Comparison of ENCODE assay signal across 25 cellular contexts in genomic region chr4:57876934-57877554, GRCh38.
"Had no signal": no experiment of that assay in that cellular context is flagged by ENCODE, and none has a peak within 500 bp of the region (broad histone marks: within the 10 kb centered on the region; RNA-seq: fewer than 3 reads in every experiment).

No MANE protein-coding gene starts in this region.

- H3K4me1 Mint-ChIP-seq: naive thymus-derived CD8-positive, alpha-beta T cell; neural progenitor cell; stimulated activated effector memory CD8-positive, alpha-beta T cell treated with anti-CD3 and anti-CD28 coated beads, Interleukin-12 subunit alpha, Interleukin-12 subunit beta, amount 100 ng/mL, for 72 hours; stimulated activated naive CD8-positive, alpha-beta T cell treated with anti-CD3 and anti-CD28 coated beads, Interleukin-15, amount 100 ng/mL, for 72 hours had no signal

- H3K9me3 ChIP-seq: lower lobe of right lung, suprapubic skin, vagina had no signal

- H3K27ac ChIP-seq: foreskin keratinocyte, lower lobe of right lung, neural progenitor cell, skin epidermis, suprapubic skin, vagina, WERI-Rb-1 had no signal

- H3K4me1 ChIP-seq: foreskin keratinocyte, lower lobe of right lung, neural progenitor cell, suprapubic skin, vagina had no signal

- H3K9me3 Mint-ChIP-seq: brain, neural progenitor cell, type B pancreatic cell had no signal

- H3K27ac Mint-ChIP-seq: activated naive CD4-positive, alpha-beta T cell treated with anti-CD3 and anti-CD28 coated beads, Interleukin-2, amount 50 U/mL, for 72 hours; naive thymus-derived CD8-positive, alpha-beta T cell; neural progenitor cell; progenitor cell of endocrine pancreas; stimulated activated effector memory CD8-positive, alpha-beta T cell treated with anti-CD3 and anti-CD28 coated beads, Interleukin-12 subunit alpha, Interleukin-12 subunit beta, amount 100 ng/mL, for 72 hours; type B pancreatic cell had no signal

- H3K27me3 ChIP-seq: foreskin keratinocyte, neural progenitor cell, suprapubic skin, vagina had no signal

- ATAC-seq: activated naive CD4-positive, alpha-beta T cell treated with anti-CD3 and anti-CD28 coated beads, Interleukin-2, amount 50 U/mL, for 72 hours; foreskin keratinocyte; lower lobe of right lung; naive thymus-derived CD8-positive, alpha-beta T cell; right cardiac atrium; stimulated activated effector memory CD8-positive, alpha-beta T cell treated with anti-CD3 and anti-CD28 coated beads, Interleukin-12 subunit alpha, Interleukin-12 subunit beta, amount 100 ng/mL, for 72 hours; stimulated activated naive CD8-positive, alpha-beta T cell treated with anti-CD3 and anti-CD28 coated beads, Interleukin-15, amount 100 ng/mL, for 72 hours had no signal

- H3K36me3 Mint-ChIP-seq: activated naive CD4-positive, alpha-beta T cell treated with anti-CD3 and anti-CD28 coated beads, Interleukin-2, amount 50 U/mL, for 72 hours; brain; naive thymus-derived CD8-positive, alpha-beta T cell; neural progenitor cell; stimulated activated effector memory CD8-positive, alpha-beta T cell treated with anti-CD3 and anti-CD28 coated beads, Interleukin-12 subunit alpha, Interleukin-12 subunit beta, amount 100 ng/mL, for 72 hours; type B pancreatic cell had no signal

- H3K36me3 ChIP-seq: lower lobe of right lung, neural progenitor cell, suprapubic skin, vagina, WERI-Rb-1 had no signal

- H3K27me3 Mint-ChIP-seq: naive thymus-derived CD8-positive, alpha-beta T cell; progenitor cell of endocrine pancreas; stimulated activated naive CD8-positive, alpha-beta T cell treated with anti-CD3 and anti-CD28 coated beads, Interleukin-15, amount 100 ng/mL, for 72 hours; type B pancreatic cell had no signal

- DNase-seq: activated CD4-positive, alpha-beta T cell treated with anti-CD3 and anti-CD28 coated beads, Interleukin-2, amount 50 U/mL, for 1 hour; activated CD4-positive, CD25-positive, alpha-beta regulatory T cell treated with anti-CD3 and anti-CD28 coated beads, Interleukin-2, amount 50 U/mL, for 72 hours; activated gamma-delta T cell treated with Interleukin-2 at 50 U/mL for 16 hours; activated T-cell treated with anti-CD3 and anti-CD28 coated beads, Interleukin-2, amount 50 U/mL, for 1 hour; aorta; central memory CD4-positive, alpha-beta T cell; dermis blood vessel endothelial cell; effector CD8-positive, alpha-beta T cell; foreskin keratinocyte; hypothalamus; lower lobe of right lung; naive thymus-derived CD8-positive, alpha-beta T cell; stimulated activated CD4-positive, alpha-beta T cell treated with anti-CD3 and anti-CD28 coated beads, Interleukin-2, amount 100 ng/mL, for 24 hours; stimulated activated naive CD8-positive, alpha-beta T cell treated with anti-CD3 and anti-CD28 coated beads, Interleukin-15, amount 100 ng/mL, for 72 hours; WERI-Rb-1 had no signal

- H3K4me3 Mint-ChIP-seq: brain; naive thymus-derived CD8-positive, alpha-beta T cell; neural progenitor cell; stimulated activated effector memory CD8-positive, alpha-beta T cell treated with anti-CD3 and anti-CD28 coated beads, Interleukin-12 subunit alpha, Interleukin-12 subunit beta, amount 100 ng/mL, for 72 hours; stimulated activated naive CD8-positive, alpha-beta T cell treated with anti-CD3 and anti-CD28 coated beads, Interleukin-15, amount 100 ng/mL, for 72 hours; type B pancreatic cell had no signal

- H3K4me3 ChIP-seq: lower lobe of right lung, neural progenitor cell, skin epidermis, suprapubic skin, vagina had no signal
